Comparison of ENCODE assay signal across 14 cellular contexts in genomic region chr1:182206628-182207239, GRCh38.
DNase-seq lines count a peak whose midpoint lies in the region; TF ChIP-seq lines count a peak whose summit lies in the region.
"Had no signal": no experiment of that assay in that cellular context is flagged by ENCODE, and none has a peak within 500 bp of the region (broad histone marks: within the 10 kb centered on the region; RNA-seq: fewer than 3 reads in every experiment).

No MANE protein-coding gene starts in this region.

- no peaks in the 10 kb centered on the region for H3K36me3 ChIP-seq in thyroid gland

- peaks cover 18 to 52% of the 10 kb centered on the region in 2 donors for H3K4me1 ChIP-seq in thyroid gland

- intact Hi-C loops in thyroid gland (cut with DNase I), result no loop called here

- peak overlapping the region; percentile 31 to 64 (median 50) for H3K27ac ChIP-seq in thyroid gland

- H3K27me3 ChIP-seq in thyroid gland, result no peaks in the 10 kb centered on the region

- no peak overlapping the region for H3K4me3 ChIP-seq in NB4 (ENCODE audit: low read depth, low read length)
- H3K4me3 ChIP-seq in thyroid gland (replicated peaks in 1 of 3), result no peak overlapping the region

- TF ChIP-seq POLR2A in NB4 (IDR thresholded peaks at IDR 0.05; ENCODE audit: extremely low read depth, insufficient read length), result no peak
- TF ChIP-seq POLR2A in thyroid gland (IDR thresholded peaks at IDR 0.05), result no peak

- TF ChIP-seq CTCF in NB4 (IDR thresholded peaks at IDR 0.05; ENCODE audit: low read depth, low read length) (no peak), thyroid gland (IDR thresholded peaks at IDR 0.05) (no peak)

- 54 to 89% methylated on average over 4 of the region's 4 CpGs for WGBS in thyroid gland, 2 donors

- DNase-seq in NB4 (ENCODE audit: low read depth) (peak; percentile 55), fibroblast of peridontal ligament (ENCODE audit: extremely low read depth) (peak; percentile 40), myocyte (ENCODE audit: low read depth) (peak; percentile 28), thyroid gland (peak in 1 of 2 donors; percentile 18), foreskin melanocyte (no peak), RKO (ENCODE audit: low spot score) (no peak)
- no peak for DNase-seq in stimulated activated CD4-positive, alpha-beta T cell treated with anti-CD3 and anti-CD28 coated beads, Interleukin-15, amount 100 ng/mL, for 24 hours
- no peak for DNase-seq in activated CD8-positive, alpha-beta memory T cell treated with anti-CD3 and anti-CD28 coated beads for 24 hours
- DNase-seq: activated CD8-positive, alpha-beta T cell treated with anti-CD3 and anti-CD28 coated beads for 36 hours; activated naive CD8-positive, alpha-beta T cell treated with anti-CD3 and anti-CD28 coated beads, Interleukin-2, amount 50 U/mL, for 24 hours; CD8-positive, alpha-beta T cell; effector memory CD8-positive, alpha-beta T cell; NCI-H1930; T-helper 17 cell had no signal

- H3K9me3 ChIP-seq in thyroid gland, result no peaks in the 10 kb centered on the region

Comparison
In these comparisons a context has a peak if more than half of its experiments do, and no peak if none do; other contexts are left out.
1. DNase-seq: peak in NB4 (single experiment), fibroblast of peridontal ligament (single experiment) and myocyte (single experiment); none in foreskin melanocyte (single experiment), stimulated activated CD4-positive, alpha-beta T cell treated with anti-CD3 and anti-CD28 coated beads, Interleukin-15, amount 100 ng/mL, for 24 hours (single experiment), activated CD8-positive, alpha-beta memory T cell treated with anti-CD3 and anti-CD28 coated beads for 24 hours (single experiment) and RKO (single experiment).